8 cellular contexts compared by ENCODE assay signal in genomic region chr1:179079113-179079761, GRCh38. TPM values are rescaled to one million over a fixed set of nuclear protein-coding genes. Genes with fewer than 3 reads are reported as not detected.
DNase-seq lines count a peak whose midpoint lies in the region; ATAC-seq and TF ChIP-seq lines count a peak whose summit lies in the region.

No MANE protein-coding gene starts in this region.

- no peaks in the 10 kb centered on the region for H3K36me3 Mint-ChIP-seq in T-helper 17 cell (ENCODE audit: low read depth)

- ATAC-seq in T-helper 17 cell = peak; percentile 35
- ATAC-seq in GM21825 (IDR thresholded peaks at IDR 0.05; ENCODE audit: unreplicated experiment) = no peak

- H3K9me3 ChIP-seq in T-helper 17 cell (ENCODE audit: control insufficient read depth, low read length, poor library complexity, severe bottlenecking) = no peaks in the 10 kb centered on the region

- H3K27ac Mint-ChIP-seq in T-helper 17 cell = peak overlapping the region; percentile 53

- DNase-seq in CMK (ENCODE audit: low read depth) (peak; percentile 48), H7 (peak; percentile 69), NCI-H2081 (lab: John Stamatoyannopoulos, UW) (peak; percentile 61 to 78), T-helper 17 cell (peak in 2 of 3 donors; percentile 17 to 30), cardiac fibroblast (ENCODE audit: low read depth in 2 of 2) (peak; percentile 88 to 89), kidney glomerular epithelial cell (lab: John Stamatoyannopoulos, UW) (peak; percentile 74)
- peak; percentile 23 for DNase-seq in stimulated activated CD4-positive, alpha-beta T cell treated with anti-CD3 and anti-CD28 coated beads, Interleukin-4, amount 100 ng/mL, for 1 hour

- peaks cover 18% of the 10 kb centered on the region for H3K4me1 Mint-ChIP-seq in T-helper 17 cell

- H3K4me3 Mint-ChIP-seq in T-helper 17 cell = no peak overlapping the region

- H3K27me3 ChIP-seq in H7 (ENCODE audit: control insufficient read depth, insufficient read depth, low read length) = peaks cover 3% of the 10 kb centered on the region; the same call in 1 of the 2 replicates

- no peaks in the 10 kb centered on the region for H3K36me3 ChIP-seq in H7 (replicated peaks; ENCODE audit: control insufficient read depth, insufficient read depth, low read length)

- peak; percentile 58 for TF ChIP-seq CTCF in cardiac fibroblast (IDR thresholded peaks at IDR 0.05; ENCODE audit: low read depth, low read length)

- no peak overlapping the region for H3K4me3 ChIP-seq in H7 (ENCODE audit: insufficient read depth, low read depth, low read length)
- H3K4me3 ChIP-seq in cardiac fibroblast (replicated peaks in 1 of 2; ENCODE audit: low read depth in 2 of 2, low read length in 2 of 2) = no peak overlapping the region

- no peaks in the 10 kb centered on the region for H3K27me3 Mint-ChIP-seq in T-helper 17 cell

RNA-seq across cellular contexts. Expression of gene TOR3A, which starts 2.6 kb away (rescaled TPM):
- total RNA-seq in H7 (2014; rRNA removed; shearing (Covaris generic)) = 25.3 and 29.7 TPM in 2 replicates
- 10 to 100 TPM; 29.4 to 38.5 TPM for total RNA-seq in T-helper 17 cell

RNA-seq across cellular contexts. Expression of gene FAM20B, which starts 53.5 kb away (rescaled TPM):
- 34.5 and 43.5 TPM in 2 replicates for total RNA-seq in H7 (2014; rRNA removed; shearing (Covaris generic))
- total RNA-seq in T-helper 17 cell = 10 to 100 TPM; 18.1 to 26.7 TPM

Comparison
In these comparisons a context has a peak if more than half of its experiments do, and no peak if none do; other contexts are left out.
1. DNase-seq: peak in every context shown above with its lines; median percentile 88 in cardiac fibroblast; 74 in kidney glomerular epithelial cell; 70 in NCI-H2081; 69 in H7; 48 in CMK; 24 in T-helper 17 cell; 23 in stimulated activated CD4-positive, alpha-beta T cell treated with anti-CD3 and anti-CD28 coated beads, Interleukin-4, amount 100 ng/mL, for 1 hour.